Comparison of ENCODE assay signal across 11 cellular contexts in the genomic region with DNA sequence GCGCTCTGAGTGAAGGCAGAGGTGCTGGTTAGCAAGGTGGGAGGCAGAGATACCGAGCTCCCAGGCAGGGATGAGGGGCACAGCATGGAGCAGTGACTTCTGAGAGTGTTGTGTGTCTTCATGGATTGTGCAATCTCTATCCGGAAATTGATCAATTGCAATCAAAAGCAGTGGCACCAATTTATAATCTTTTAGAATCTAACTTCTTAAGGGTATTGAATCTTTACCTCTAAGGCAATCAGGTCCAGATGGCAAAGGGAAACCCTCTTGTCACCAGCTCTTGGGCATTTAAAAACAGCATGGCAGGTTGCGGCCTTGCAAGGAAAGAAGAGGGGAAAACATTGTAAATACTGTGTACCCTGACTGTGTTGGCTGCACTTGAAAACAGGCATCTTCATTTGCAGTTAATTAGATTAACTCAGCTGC. TPM values are rescaled to one million over a fixed set of nuclear protein-coding genes. Genes with fewer than 3 reads are reported as not detected.
DNase-seq lines count a peak whose midpoint lies in the region; ATAC-seq, FAIRE-seq and TF ChIP-seq lines count a peak whose summit lies in the region.
"Had no signal": no experiment of that assay in that cellular context is flagged by ENCODE, and none has a peak within 500 bp of the region (broad histone marks: within the 10 kb centered on the region; RNA-seq: fewer than 3 reads in every experiment).

No MANE protein-coding gene starts in this region.

- no TSS peak for BruUV-seq in K562 (replicated peaks; lab: Mats Ljungman, UMichigan)

- H2BK120ac ChIP-seq in mesendoderm (ENCODE audit: low read depth, low read length): no peak overlapping the region

- no peak overlapping the region for H3K56ac ChIP-seq in mesendoderm (ENCODE audit: low read length)

- no peak for ATAC-seq in K562
- no peak for ATAC-seq in thoracic aorta (ENCODE audit: insufficient number of reproducible peaks, low FRiP score, low read depth)
- no peak for ATAC-seq in activated CD4-positive, CD25-positive, alpha-beta regulatory T cell treated with anti-CD3 and anti-CD28 coated beads, Interleukin-2, amount 50 U/mL, for 24 hours
- no peak for ATAC-seq in HG03469 (IDR thresholded peaks at IDR 0.05; ENCODE audit: unreplicated experiment)
- ATAC-seq: T-helper 17 cell had no signal

- H3K79me2 ChIP-seq in K562 (ENCODE audit: control insufficient read depth, insufficient read depth, low read length) (no peaks in the 10 kb centered on the region), mesendoderm (ENCODE audit: control insufficient read depth, insufficient read depth, low read length) (no peaks in the 10 kb centered on the region)

- H3K23ac ChIP-seq in mesendoderm (ENCODE audit: low read length): no peak overlapping the region

- H3K9me1 ChIP-seq in K562 (ENCODE audit: control insufficient read depth, insufficient read depth, low read length): no peaks in the 10 kb centered on the region

- H2AFZ ChIP-seq in K562 (ENCODE audit: low read depth, low read length): no peak overlapping the region

- no peak overlapping the region for H4K5ac ChIP-seq in mesendoderm (ENCODE audit: low read length)

- H3K79me1 ChIP-seq in mesendoderm (ENCODE audit: low read length): no peaks in the 10 kb centered on the region

- H2BK15ac ChIP-seq in mesendoderm (replicated peaks; ENCODE audit: low read depth): no peak overlapping the region

- POLR2A ChIA-PET in K562 (lab: Yijun Ruan, JAX): interaction anchor here (1.0 kb wide), 1 partner anchor 15 kb away, joined by 3 read pairs; no protein-coding TSS in a partner anchor

- TF ChIP-seq CTCF in K562 (IDR thresholded peaks at IDR 0.05 in 2 of 3, conservative IDR thresholded peaks at IDR 0.05 in 1 of 3; ENCODE audit: insufficient read depth in 2 of 3, low read depth in 1 of 3, low read length in 3 of 3) (no peak), thoracic aorta (IDR thresholded peaks at IDR 0.05) (no peak), tibial nerve (IDR thresholded peaks at IDR 0.05) (no peak)

- H3K4me2 ChIP-seq in K562 (ENCODE audit: insufficient read depth, low read length) (no peak overlapping the region), mesendoderm (ENCODE audit: low read length) (no peak overlapping the region)

- in situ Hi-C loops in K562 (cut with MboI): no loop called here

- DNase-seq in NCI-H510A treated with DMSO at 0.1 percent for 48 hours (lab: John Stamatoyannopoulos, UW) (peak; percentile 48), NCI-H510A (lab: John Stamatoyannopoulos, UW) (no peak), K562 (ENCODE audit: extremely low read depth in 1 of 4, low spot score in 3 of 4) (no peak), mesendoderm (no peak), thoracic aorta (ENCODE audit: low spot score) (no peak), tibial nerve (ENCODE audit: low spot score in 2 of 2) (no peak)
- DNase-seq: activated naive CD4-positive, alpha-beta T cell treated with Interleukin-2 at 50 U/mL for 16 hours; colonic mucosa; T-helper 17 cell had no signal

- H2AK5ac ChIP-seq in mesendoderm (ENCODE audit: low read length): no peak overlapping the region

- H4K20me1 ChIP-seq in K562 (replicated peaks; ENCODE audit: control insufficient read depth, insufficient read depth, low read length): no peaks in the 10 kb centered on the region

- H2BK5ac ChIP-seq in mesendoderm (ENCODE audit: low read length): no peak overlapping the region

- intact Hi-C loops in K562 (cut with micrococcal nuclease): no loop called here

- no peak for TF ChIP-seq EP300 in K562 (IDR thresholded peaks at IDR 0.05; ENCODE audit: low read length)
- TF ChIP-seq EP300 in tibial nerve (IDR thresholded peaks at IDR 0.05): no peak

- H3K9ac ChIP-seq in K562 (ENCODE audit: insufficient read depth in 1 of 2, low read depth in 2 of 2, low read length in 2 of 2) (no peak overlapping the region), mesendoderm (ENCODE audit: low read length) (no peak overlapping the region)

- H4K8ac ChIP-seq in mesendoderm (ENCODE audit: low read depth, low read length): no peak overlapping the region

- H3K18ac ChIP-seq in mesendoderm (ENCODE audit: low read length): no peak overlapping the region

- no peak for TF ChIP-seq POLR2A in K562 (conservative IDR thresholded peaks at IDR 0.05)
- TF ChIP-seq POLR2A in tibial nerve (IDR thresholded peaks at IDR 0.05): no peak

- CTCF ChIA-PET in K562 (lab: Yijun Ruan, JAX; ENCODE audit: low intra/inter-chr PET ratio): no interaction called here

- TF ChIP-seq RAD21 in K562 (CRISPR knock-in tag; conservative IDR thresholded peaks at IDR 0.05 in 1 of 2, IDR thresholded peaks at IDR 0.05 in 1 of 2): no peak

- H3K27me3 ChIP-seq in K562 (ENCODE audit: control insufficient read depth in 2 of 2, insufficient read depth in 2 of 2, low read length in 2 of 2): peaks cover 21 to 22% of the 10 kb centered on the region in 2 experiments
- H3K27me3 ChIP-seq in mesendoderm (ENCODE audit: insufficient read depth, low read length, poor library complexity): no peaks in the 10 kb centered on the region
- H3K27me3 ChIP-seq in thoracic aorta (replicated peaks; ENCODE audit: insufficient read depth): no peaks in the 10 kb centered on the region
- H3K27me3 ChIP-seq in tibial nerve: no peaks in the 10 kb centered on the region
- H3K27me3 ChIP-seq: colonic mucosa had no signal

- H3K9me3 ChIP-seq in K562 (replicated peaks; ENCODE audit: control insufficient read depth, insufficient read depth, low read depth, low read length) (no peaks in the 10 kb centered on the region), thoracic aorta (no peaks in the 10 kb centered on the region), tibial nerve (no peaks in the 10 kb centered on the region)
- H3K9me3 ChIP-seq: colonic mucosa had no signal

- WGBS in K562 (ENCODE audit: insufficient coverage, low coverage, missing lambda C conversion rate): 10% methylated on average over 4 of the region's 4 CpGs
- no CpG with 5 or more reads among the region's 4 CpGs for WGBS in mesendoderm (ENCODE audit: extremely low coverage, insufficient coverage, low lambda C conversion rate)
- WGBS in tibial nerve, 2 donors: 68% methylated on average over 4 of the region's 4 CpGs

- H3K4ac ChIP-seq in mesendoderm (ENCODE audit: low read depth, low read length): peak overlapping the region; percentile 31

- H3K36me3 ChIP-seq in K562 (ENCODE audit: control insufficient read depth, insufficient read depth, low read length): no peaks in the 10 kb centered on the region
- H3K36me3 ChIP-seq in mesendoderm (ENCODE audit: control insufficient read depth, insufficient read depth, low read length): no peaks in the 10 kb centered on the region
- H3K36me3 ChIP-seq in thoracic aorta: no peaks in the 10 kb centered on the region
- H3K36me3 ChIP-seq in tibial nerve: no peaks in the 10 kb centered on the region
- H3K36me3 ChIP-seq: colonic mucosa had no signal

- H3K27ac ChIP-seq in K562 (ENCODE audit: extremely low read depth, low read depth, low read length) (no peak overlapping the region), mesendoderm (ENCODE audit: low read depth, low read length) (no peak overlapping the region), thoracic aorta (peak overlapping the region; percentile 85 to 90), tibial nerve (peak overlapping the region in 2 of 4 donors; percentile 60 to 74)
- H3K27ac ChIP-seq: colonic mucosa had no signal

- H3K4me3 ChIP-seq in K562 (no peak overlapping the region), mesendoderm (ENCODE audit: low read length) (no peak overlapping the region), thoracic aorta (peak overlapping the region; percentile 56), tibial nerve (no peak overlapping the region)
- H3K4me3 ChIP-seq: colonic mucosa had no signal

- no peak for FAIRE-seq in K562 (lab: Jason Lieb, UNC)

- H3K4me1 ChIP-seq in K562 (replicated peaks in 1 of 2; ENCODE audit: control insufficient read depth in 2 of 2, insufficient read depth in 2 of 2, low read length in 2 of 2) (no peaks in the 10 kb centered on the region), mesendoderm (ENCODE audit: control insufficient read depth, low read depth, low read length) (peaks cover 4% of the 10 kb centered on the region), thoracic aorta (ENCODE audit: control insufficient read depth in 1 of 2, low read depth in 2 of 2) (peaks cover 16 to 62% of the 10 kb centered on the region in 2 donors), tibial nerve (peaks cover 0 to 47% (median 5%) of the 10 kb centered on the region in 4 donors)
- H3K4me1 ChIP-seq: colonic mucosa had no signal

TF ChIP-seq in K562, 482 proteins besides CTCF, POLR2A, EP300 and RAD21 (continues in another document):
- no peak for TF ChIP-seq NR2F6 (CRISPR knock-in tag; IDR thresholded peaks at IDR 0.05)
- TF ChIP-seq, protein P1, sequence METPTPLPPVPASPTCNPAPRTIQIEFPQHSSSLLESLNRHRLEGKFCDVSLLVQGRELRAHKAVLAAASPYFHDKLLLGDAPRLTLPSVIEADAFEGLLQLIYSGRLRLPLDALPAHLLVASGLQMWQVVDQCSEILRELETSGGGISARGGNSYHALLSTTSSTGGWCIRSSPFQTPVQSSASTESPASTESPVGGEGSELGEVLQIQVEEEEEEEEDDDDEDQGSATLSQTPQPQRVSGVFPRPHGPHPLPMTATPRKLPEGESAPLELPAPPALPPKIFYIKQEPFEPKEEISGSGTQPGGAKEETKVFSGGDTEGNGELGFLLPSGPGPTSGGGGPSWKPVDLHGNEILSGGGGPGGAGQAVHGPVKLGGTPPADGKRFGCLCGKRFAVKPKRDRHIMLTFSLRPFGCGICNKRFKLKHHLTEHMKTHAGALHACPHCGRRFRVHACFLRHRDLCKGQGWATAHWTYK (CRISPR knock-in tag; IDR thresholded peaks at IDR 0.05): no peak

RNA-seq across cellular contexts. Expression of a gene that starts 58.0 kb away (rescaled TPM):
- 24.0 and 65.8 TPM in 2 replicates for total RNA-seq in K562 (2011; cell fraction: chromatin; rRNA removed; ENCODE audit: low replicate concordance)
- 12.0 and 13.7 TPM in 2 replicates for total RNA-seq in K562 (2011; cell fraction: nucleolus; rRNA removed)
- total RNA-seq in K562 (2011; cell fraction: nucleoplasm; rRNA removed): 31.4 and 57.9 TPM in 2 replicates
- total RNA-seq in K562 (2014; rRNA removed): 6.4 and 6.8 TPM in 2 replicates
- total RNA-seq in K562 (2014; rRNA removed; fragmentation: Illumina TruSeq; extraction: Trizol): 7.0 and 7.6 TPM in 2 replicates
- total RNA-seq in K562 (2015; rRNA removed; fragmentation: Illumina TruSeq; extraction: Trizol): 6.7 and 6.8 TPM in 2 replicates
- total RNA-seq in K562 (2021): 10.7 and 12.7 TPM in 2 replicates
- 6.6 and 8.1 TPM in 2 replicates for polyA plus RNA-seq in K562 (2011; rRNA removed)
- polyA plus RNA-seq in K562 (2011; cell fraction: cytosol; rRNA removed): 5.5 and 6.9 TPM in 2 replicates
- 25.2 and 37.8 TPM in 2 replicates for polyA plus RNA-seq in K562 (2011; cell fraction: nucleus; rRNA removed)
- 6.7 and 11.7 TPM in 2 replicates for polyA plus RNA-seq in K562 (2012)
- 10.2 and 10.4 TPM in 2 replicates for polyA plus RNA-seq in K562 (2014; fragmentation: Illumina TruSeq; extraction: Trizol)
- polyA plus RNA-seq in K562 (2014; fragmentation: Nextera tagmentation; extraction: Ambion mirVana): 1 to 10 TPM; 2.2 to 2.3 TPM
- polyA plus RNA-seq in K562 (2014; rRNA removed): 5.1 and 7.9 TPM in 2 replicates
- 13.0 and 16.7 TPM in 2 replicates for polyA minus RNA-seq in K562 (2011; rRNA and poly(A)+ RNA removed)
- polyA minus RNA-seq in K562 (2011; cell fraction: cytosol; rRNA and poly(A)+ RNA removed): 4.1 and 5.9 TPM in 2 replicates
- polyA minus RNA-seq in K562 (2011; cell fraction: nucleus; rRNA and poly(A)+ RNA removed): 15.5 and 24.1 TPM in 2 replicates
- polyA plus RNA-seq in mesendoderm (2013, experiment 1 of 2): 11.5 TPM
- 10.4 TPM for polyA plus RNA-seq in mesendoderm (2013, experiment 2 of 2)
- 10 to 100 TPM; 38.0 to 73.8 TPM for total RNA-seq in thoracic aorta
- total RNA-seq in tibial nerve: 10 to 100 TPM; 35.6 to 76.9 (median 61.8) TPM

Comparison
In these comparisons a context has a peak if more than half of its experiments do, and no peak if none do; other contexts are left out.
1. H3K27ac ChIP-seq: peak in thoracic aorta (2 of 2); none in K562 (single experiment) and mesendoderm (single experiment).